17 cellular contexts compared by ENCODE assay signal in genomic region chr18:47680488-47680887, GRCh38.
DNase-seq lines count a peak whose midpoint lies in the region; ATAC-seq and TF ChIP-seq lines count a peak whose summit lies in the region.
"Had no signal": no experiment of that assay in that cellular context is flagged by ENCODE, and none has a peak within 500 bp of the region (broad histone marks: within the 10 kb centered on the region; RNA-seq: fewer than 3 reads in every experiment).

No MANE protein-coding gene starts in this region.

- no peaks in the 10 kb centered on the region for H3K4me1 Mint-ChIP-seq in activated CD4-positive, alpha-beta T cell treated with anti-CD3 and anti-CD28 coated beads, Interleukin-2, amount 10 ng/mL, durations not matched to agents 24 days and 14 days

- H3K4me1 ChIP-seq in OCI-LY7 (ENCODE audit: insufficient read depth, low read length, poor library complexity, severe bottlenecking) (no peaks in the 10 kb centered on the region), mesendoderm (ENCODE audit: control insufficient read depth, low read depth, low read length) (no peaks in the 10 kb centered on the region)
- H3K4me1 ChIP-seq: ascending aorta, suprapubic skin had no signal

- CTCF ChIA-PET in OCI-LY7 (lab: Charles Lee; ENCODE audit: unreplicated experiment), result no interaction called here

- POLR2A ChIA-PET in OCI-LY7 (lab: Charles Lee), result no interaction called here

- no CpG with 5 or more reads among the region's 1 CpG for WGBS in mesendoderm (ENCODE audit: extremely low coverage, insufficient coverage, low lambda C conversion rate)

- H3K23ac ChIP-seq in mesendoderm (ENCODE audit: low read length), result no peak overlapping the region

- H3K4me3 ChIP-seq in OCI-LY7 (ENCODE audit: low read depth, low read length, poor library complexity, severe bottlenecking) (no peak overlapping the region), mesendoderm (ENCODE audit: low read length) (no peak overlapping the region)
- H3K4me3 ChIP-seq: ascending aorta; BLaER1 treated with 17β-estradiol and CSF1 and Interleukin-3, amounts not matched to agents 10 nM and 100 nM; dorsolateral prefrontal cortex; suprapubic skin had no signal

- H3K9me3 Mint-ChIP-seq in activated CD4-positive, alpha-beta T cell treated with anti-CD3 and anti-CD28 coated beads, Interleukin-2, amount 10 ng/mL, durations not matched to agents 24 days and 14 days, result no peaks in the 10 kb centered on the region
- H3K9me3 Mint-ChIP-seq: activated T-helper 1 cell treated with anti-CD3 and anti-CD28 coated beads, Interleukin-12 subunit alpha, Interleukin-12 subunit beta, Interleukin-2, Interleukin-4 antibody, amounts not matched to agents 30 ng/mL and 10 ng/mL and 1 ng/mL, durations not matched to agents 14 hours and 24 hours and 36 hours; naive thymus-derived CD8-positive, alpha-beta T cell had no signal

- H3K27me3 ChIP-seq in mesendoderm (ENCODE audit: insufficient read depth, low read length, poor library complexity), result no peaks in the 10 kb centered on the region
- H3K27me3 ChIP-seq: ascending aorta; BLaER1 treated with 17β-estradiol and CSF1 and Interleukin-3, amounts not matched to agents 10 nM and 100 nM; suprapubic skin had no signal

- H4K5ac ChIP-seq in mesendoderm (ENCODE audit: low read length), result no peak overlapping the region

- no peaks in the 10 kb centered on the region for H3K27me3 Mint-ChIP-seq in activated CD4-positive, alpha-beta T cell treated with anti-CD3 and anti-CD28 coated beads, Interleukin-2, amount 10 ng/mL, durations not matched to agents 24 days and 14 days

- no peak overlapping the region for H3K18ac ChIP-seq in mesendoderm (ENCODE audit: low read length)

- no peak overlapping the region for H3K27ac Mint-ChIP-seq in activated CD4-positive, alpha-beta T cell treated with anti-CD3 and anti-CD28 coated beads, Interleukin-2, amount 10 ng/mL, durations not matched to agents 24 days and 14 days
- H3K27ac Mint-ChIP-seq: activated T-helper 1 cell treated with anti-CD3 and anti-CD28 coated beads, Interleukin-12 subunit alpha, Interleukin-12 subunit beta, Interleukin-2, Interleukin-4 antibody, amounts not matched to agents 30 ng/mL and 10 ng/mL and 1 ng/mL, durations not matched to agents 14 hours and 24 hours and 36 hours; naive thymus-derived CD8-positive, alpha-beta T cell had no signal

- H3K9ac ChIP-seq in mesendoderm (ENCODE audit: low read length), result no peak overlapping the region
- H3K9ac ChIP-seq: BLaER1 treated with 17β-estradiol and CSF1 and Interleukin-3, amounts not matched to agents 10 nM and 100 nM had no signal

- H2AFZ ChIP-seq in OCI-LY7 (ENCODE audit: low read length), result no peak overlapping the region

- no peaks in the 10 kb centered on the region for H3K79me1 ChIP-seq in mesendoderm (ENCODE audit: low read length)

- H3K56ac ChIP-seq in mesendoderm (ENCODE audit: low read length), result no peak overlapping the region

- no peak overlapping the region for H2BK120ac ChIP-seq in mesendoderm (ENCODE audit: low read depth, low read length)

- H2BK15ac ChIP-seq in mesendoderm (replicated peaks; ENCODE audit: low read depth), result no peak overlapping the region

- no peaks in the 10 kb centered on the region for H3K9me3 ChIP-seq in OCI-LY7 (ENCODE audit: low read length)
- H3K9me3 ChIP-seq: ascending aorta; BLaER1 treated with 17β-estradiol and CSF1 and Interleukin-3, amounts not matched to agents 10 nM and 100 nM; suprapubic skin had no signal

- ATAC-seq in GM18505 (IDR thresholded peaks at IDR 0.05; ENCODE audit: unreplicated experiment), result peak; percentile 79
- peak; percentile 61 for ATAC-seq in GM21447 (IDR thresholded peaks at IDR 0.05; ENCODE audit: unreplicated experiment)
- peak; percentile 77 for ATAC-seq in HG03039 (IDR thresholded peaks at IDR 0.05; ENCODE audit: unreplicated experiment)
- ATAC-seq: naive thymus-derived CD8-positive, alpha-beta T cell had no signal

- DNase-seq in OCI-LY7 (ENCODE audit: low spot score) (peak; percentile 1), A172 (ENCODE audit: low spot score) (no peak), Ammon's horn (ENCODE audit: low spot score) (no peak), mesendoderm (no peak)
- DNase-seq in activated CD4-positive, alpha-beta T cell treated with anti-CD3 and anti-CD28 coated beads, Interleukin-2, amount 10 ng/mL, durations not matched to agents 24 days and 14 days, result no peak
- DNase-seq: activated CD4-positive, CD25-positive, alpha-beta regulatory T cell treated with anti-CD3 and anti-CD28 coated beads, Interleukin-2, amount 50 U/mL, for 72 hours; dorsolateral prefrontal cortex; islet precursor cell; naive thymus-derived CD8-positive, alpha-beta T cell; NCI-H2029 had no signal

- H3K79me2 ChIP-seq in OCI-LY7 (ENCODE audit: insufficient read depth, low read depth, low read length), result no peaks in the 10 kb centered on the region
- no peaks in the 10 kb centered on the region for H3K79me2 ChIP-seq in mesendoderm (ENCODE audit: control insufficient read depth, insufficient read depth, low read length)

- no peak overlapping the region for H3K4ac ChIP-seq in mesendoderm (ENCODE audit: low read depth, low read length)

- no peak overlapping the region for H4K8ac ChIP-seq in mesendoderm (ENCODE audit: low read depth, low read length)

- no peak overlapping the region for H3K4me2 ChIP-seq in OCI-LY7 (ENCODE audit: low read length)
- H3K4me2 ChIP-seq in mesendoderm (ENCODE audit: low read length), result no peak overlapping the region

- H3K36me3 ChIP-seq in OCI-LY7 (ENCODE audit: insufficient read depth, low read length) (no peaks in the 10 kb centered on the region), mesendoderm (ENCODE audit: control insufficient read depth, insufficient read depth, low read length) (no peaks in the 10 kb centered on the region)
- H3K36me3 ChIP-seq: ascending aorta; BLaER1 treated with 17β-estradiol and CSF1 and Interleukin-3, amounts not matched to agents 10 nM and 100 nM; suprapubic skin had no signal

- no peak overlapping the region for H3K4me3 Mint-ChIP-seq in activated CD4-positive, alpha-beta T cell treated with anti-CD3 and anti-CD28 coated beads, Interleukin-2, amount 10 ng/mL, durations not matched to agents 24 days and 14 days
- H3K4me3 Mint-ChIP-seq: activated T-helper 1 cell treated with anti-CD3 and anti-CD28 coated beads, Interleukin-12 subunit alpha, Interleukin-12 subunit beta, Interleukin-2, Interleukin-4 antibody, amounts not matched to agents 30 ng/mL and 10 ng/mL and 1 ng/mL, durations not matched to agents 14 hours and 24 hours and 36 hours; naive thymus-derived CD8-positive, alpha-beta T cell had no signal

- no peak overlapping the region for H2AK5ac ChIP-seq in mesendoderm (ENCODE audit: low read length)

- no peak for TF ChIP-seq POLR2A in GM18505 (IDR thresholded peaks at IDR 0.05; ENCODE audit: borderline replicate concordance, extremely low read depth, insufficient read depth, insufficient read length)

- H3K9me2 ChIP-seq in OCI-LY7 (ENCODE audit: insufficient read depth, low read length), result no peaks in the 10 kb centered on the region

- H3K36me3 Mint-ChIP-seq in activated CD4-positive, alpha-beta T cell treated with anti-CD3 and anti-CD28 coated beads, Interleukin-2, amount 10 ng/mL, durations not matched to agents 24 days and 14 days (ENCODE audit: low read depth), result no peaks in the 10 kb centered on the region
- H3K36me3 Mint-ChIP-seq: naive thymus-derived CD8-positive, alpha-beta T cell had no signal

- TF ChIP-seq CTCF in OCI-LY7 (conservative IDR thresholded peaks at IDR 0.05; ENCODE audit: low read length), result no peak

- no peak overlapping the region for H2BK5ac ChIP-seq in mesendoderm (ENCODE audit: low read length)

- H3K27ac ChIP-seq in OCI-LY7 (ENCODE audit: low read depth, low read length, poor library complexity, severe bottlenecking) (peak overlapping the region; percentile 15), mesendoderm (ENCODE audit: low read depth, low read length) (no peak overlapping the region)
- H3K27ac ChIP-seq: ascending aorta; BLaER1 treated with 17β-estradiol and CSF1 and Interleukin-3, amounts not matched to agents 10 nM and 100 nM; dorsolateral prefrontal cortex; suprapubic skin had no signal

- no TSS peak for BruUV-seq in OCI-LY7 (replicated peaks; lab: Mats Ljungman, UMichigan)

- intact Hi-C loops in OCI-LY7 (cut with micrococcal nuclease; ENCODE audit: unreplicated experiment), result loop anchor here (5.0 kb wide), 1 partner anchor 252 kb away; the partner anchor contains the start of gene SMAD2
- intact Hi-C loops in activated CD4-positive, alpha-beta T cell treated with anti-CD3 and anti-CD28 coated beads, Interleukin-2, amount 10 ng/mL, durations not matched to agents 24 days and 14 days (cut with micrococcal nuclease), result no loop called here

- H4K20me1 ChIP-seq in OCI-LY7 (ENCODE audit: insufficient read depth, low read length), result no peaks in the 10 kb centered on the region
- H4K20me1 ChIP-seq: BLaER1 treated with 17β-estradiol and CSF1 and Interleukin-3, amounts not matched to agents 10 nM and 100 nM had no signal
